12 cellular contexts compared by ENCODE assay signal in genomic region chr10:95408148-95408930, GRCh38.
DNase-seq lines count a peak whose midpoint lies in the region; ATAC-seq, FAIRE-seq and TF ChIP-seq lines count a peak whose summit lies in the region.
"Had no signal": no experiment of that assay in that cellular context is flagged by ENCODE, and none has a peak within 500 bp of the region (broad histone marks: within the 10 kb centered on the region; RNA-seq: fewer than 3 reads in every experiment).

No MANE protein-coding gene starts in this region.

- DNase-seq in PC-3 (peak; percentile 88), epithelial cell of esophagus (ENCODE audit: low read depth) (peak; percentile 54), upper lobe of left lung (peak in 1 of 2 donors; percentile 48), testis (no peak), hepatocyte (ENCODE audit: low spot score) (no peak), D721Med (ENCODE audit: insufficient read length, low spot score) (no peak)
- DNase-seq: activated naive CD8-positive, alpha-beta T cell treated with anti-CD3 and anti-CD28 coated beads, Interleukin-2, amount 10 ng/mL, durations not matched to agents 7 days and 5 days; effector memory CD4-positive, alpha-beta T cell; KBM-7; T-helper 9 cell had no signal

- H3K27ac ChIP-seq in PC-3 (ENCODE audit: low read length) (peak overlapping the region; percentile 100), muscle layer of duodenum (ENCODE audit: low read length) (peak overlapping the region; percentile 85), upper lobe of left lung (peak overlapping the region; percentile 62 to 71 (median 66)), testis (peak overlapping the region in 1 of 2 donors; percentile 60), hepatocyte (no peak overlapping the region)

- 0 out of 2 replicates have a peak overlapping the region, but pooled peaks have one; percentile 34 for H2AFZ ChIP-seq in PC-3 (ENCODE audit: low read length)
- no peak overlapping the region for H2AFZ ChIP-seq in hepatocyte

- WGBS in upper lobe of left lung, 2 donors, result 65 to 70% methylated on average over 7 of the region's 7 CpGs
- WGBS in testis, 2 donors, result 87 to 88% methylated on average over 7 of the region's 7 CpGs
- WGBS in hepatocyte (ENCODE audit: low lambda C conversion rate, missing lambda C conversion rate), result 87% methylated on average over 7 of the region's 7 CpGs

- peaks cover 12% of the 10 kb centered on the region for H3F3A ChIP-seq in PC-3 (ENCODE audit: low read length, unreplicated experiment)

- peak overlapping the region; percentile 89 for H3K9ac ChIP-seq in PC-3 (ENCODE audit: low read length)

- H3K27me3 ChIP-seq in PC-3 (ENCODE audit: low read length) (no peaks in the 10 kb centered on the region), muscle layer of duodenum (ENCODE audit: low read depth, low read length) (no peaks in the 10 kb centered on the region), upper lobe of left lung (no peaks in the 10 kb centered on the region), testis (no peaks in the 10 kb centered on the region), hepatocyte (no peaks in the 10 kb centered on the region)

- H3K36me3 ChIP-seq in PC-3 (ENCODE audit: low read depth, low read length), result no peaks in the 10 kb centered on the region
- peaks cover 12 to 29% of the 10 kb centered on the region in 2 donors for H3K36me3 ChIP-seq in muscle layer of duodenum (ENCODE audit: control insufficient read depth in 1 of 2, insufficient read depth in 2 of 2, low read length in 2 of 2)
- peaks cover 0 to 42% (median 3%) of the 10 kb centered on the region in 4 donors for H3K36me3 ChIP-seq in upper lobe of left lung
- no peaks in the 10 kb centered on the region for H3K36me3 ChIP-seq in testis (ENCODE audit: low read depth, missing control alignments)
- no peaks in the 10 kb centered on the region for H3K36me3 ChIP-seq in hepatocyte (replicated peaks; ENCODE audit: insufficient read depth, low read depth)

- FAIRE-seq in D721Med (lab: Jason Lieb, UNC), result no peak

- intact Hi-C loops in PC-3 (cut with micrococcal nuclease) (loop anchor here (2.0 kb wide), 2 partner anchors 14 to 32 kb away; no protein-coding TSS in a partner anchor), testis (cut with DNase I; ENCODE audit: low total_unique reads) (no loop called here)

- TF ChIP-seq CTCF in PC-3 (conservative IDR thresholded peaks at IDR 0.05; ENCODE audit: low read depth, low read length) (no peak), epithelial cell of esophagus (IDR thresholded peaks at IDR 0.05; ENCODE audit: insufficient read depth, low read depth, low read length, missing control alignments) (no peak), upper lobe of left lung (IDR thresholded peaks at IDR 0.05) (no peak), testis (IDR thresholded peaks at IDR 0.05) (no peak), hepatocyte (IDR thresholded peaks at IDR 0.05; ENCODE audit: poor library complexity) (no peak), D721Med (IDR thresholded peaks at IDR 0.05; ENCODE audit: insufficient read depth, missing control alignments) (no peak)

- CTCF ChIA-PET in PC-3 (lab: Charles Lee), result interaction anchor here (0.5 to 1.0 kb wide), 4 partner anchors 20 to 60 kb away, joined by 3 to 26 read pairs (median 12); no protein-coding TSS in a partner anchor

- no peaks in the 10 kb centered on the region for H4K20me1 ChIP-seq in PC-3 (ENCODE audit: low read length)
- H4K20me1 ChIP-seq in hepatocyte (ENCODE audit: insufficient read depth, poor library complexity, severe bottlenecking), result no peaks in the 10 kb centered on the region

- no peak for TF ChIP-seq POLR2A in upper lobe of left lung (IDR thresholded peaks at IDR 0.05)
- no peak for TF ChIP-seq POLR2A in testis (IDR thresholded peaks at IDR 0.05)

- ATAC-seq in PC-3, result peak; percentile 72
- peak in 1 of 2 donors; percentile 30 for ATAC-seq in upper lobe of left lung (ENCODE audit: low FRiP score in 2 of 2)
- ATAC-seq: HCT116 had no signal

- H3K79me2 ChIP-seq in PC-3 (ENCODE audit: low read length) (no peaks in the 10 kb centered on the region), hepatocyte (no peaks in the 10 kb centered on the region)

- TF ChIP-seq EP300 in upper lobe of left lung (IDR thresholded peaks at IDR 0.05), result no peak

- H3K9me3 ChIP-seq in PC-3 (ENCODE audit: low read length), result no peaks in the 10 kb centered on the region
- H3K9me3 ChIP-seq in muscle layer of duodenum (ENCODE audit: control insufficient read depth in 1 of 2, low read length in 2 of 2), result no peaks in the 10 kb centered on the region
- H3K9me3 ChIP-seq in upper lobe of left lung, result no peaks in the 10 kb centered on the region
- no peaks in the 10 kb centered on the region for H3K9me3 ChIP-seq in testis
- no peaks in the 10 kb centered on the region for H3K9me3 ChIP-seq in hepatocyte (ENCODE audit: low read depth)

- no peaks in the 10 kb centered on the region for H3K9me2 ChIP-seq in PC-3 (replicated peaks; ENCODE audit: low read length)
- H3K9me2 ChIP-seq in hepatocyte (replicated peaks; ENCODE audit: insufficient read depth), result no peaks in the 10 kb centered on the region

- peaks cover 49% of the 10 kb centered on the region for H3K4me1 ChIP-seq in PC-3 (ENCODE audit: insufficient read depth, low read length)
- H3K4me1 ChIP-seq in muscle layer of duodenum (ENCODE audit: control insufficient read depth in 1 of 2, insufficient read depth in 2 of 2, low read length in 2 of 2), result peaks cover 9 to 72% of the 10 kb centered on the region in 2 donors
- peaks cover 21 to 38% (median 29%) of the 10 kb centered on the region in 4 donors for H3K4me1 ChIP-seq in upper lobe of left lung
- H3K4me1 ChIP-seq in testis, result peaks cover 5% of the 10 kb centered on the region
- no peaks in the 10 kb centered on the region for H3K4me1 ChIP-seq in hepatocyte (ENCODE audit: insufficient read depth)

- BruUV-seq in PC-3 (replicated peaks; lab: Mats Ljungman, UMichigan), result TSS peak; percentile 44

- POLR2A ChIA-PET in PC-3 (lab: Charles Lee; ENCODE audit: unreplicated experiment), result no interaction called here

- H3K4me3 ChIP-seq in PC-3 (ENCODE audit: low read length) (peak overlapping the region; percentile 59), epithelial cell of esophagus (ENCODE audit: low read length) (no peak overlapping the region), muscle layer of duodenum (ENCODE audit: low read depth in 1 of 2, low read length in 2 of 2) (no peak overlapping the region), upper lobe of left lung (no peak overlapping the region), testis (no peak overlapping the region), hepatocyte (no peak overlapping the region)

- H3K4me2 ChIP-seq in PC-3 (ENCODE audit: low read length), result peak overlapping the region; percentile 90
- no peak overlapping the region for H3K4me2 ChIP-seq in hepatocyte

Comparison
In these comparisons a context has a peak if more than half of its experiments do, and no peak if none do; other contexts are left out.
1. DNase-seq: peak in PC-3 (single experiment) and epithelial cell of esophagus (single experiment); none in testis (single experiment), hepatocyte (single experiment) and D721Med (single experiment).